In the genomic region with DNA sequence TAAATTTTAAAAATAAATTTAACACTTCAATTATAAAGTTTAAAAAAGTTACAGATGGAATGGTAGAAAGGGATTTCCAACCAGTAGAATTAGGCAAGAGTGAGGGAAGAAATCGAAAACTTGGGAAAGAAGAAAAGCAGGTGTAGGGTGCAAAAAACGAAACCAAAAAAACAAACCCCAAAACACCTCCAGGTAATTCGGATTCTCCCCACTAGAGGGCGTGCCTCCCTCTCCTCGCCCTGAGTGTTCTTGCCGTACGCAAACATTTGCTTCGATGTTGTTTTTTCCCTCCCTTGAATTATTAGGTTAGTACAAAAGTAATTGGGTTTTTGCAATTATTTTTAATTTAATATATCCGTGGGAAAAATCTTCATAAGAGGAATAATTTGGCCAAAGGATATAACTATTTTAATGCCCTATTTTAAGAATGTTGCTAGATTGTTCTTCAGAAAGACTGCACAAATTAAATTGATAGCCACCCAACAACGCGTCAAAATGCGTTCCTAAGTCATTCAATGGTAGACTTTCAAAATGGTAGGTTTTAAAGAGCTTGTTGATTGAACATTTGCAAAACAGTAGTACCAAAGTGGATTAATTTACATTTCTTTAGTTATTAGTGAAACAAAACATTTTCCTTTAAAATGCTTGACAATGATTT, we compare ENCODE assay signal across 8 cellular contexts.
A peak's percentile ranks its signal among the peaks of the same experiment; 100 is the strongest.
DNase-seq lines count a peak whose midpoint lies in the region; ATAC-seq and TF ChIP-seq lines count a peak whose summit lies in the region.

No MANE protein-coding gene starts in this region.

- H3K27me3 Mint-ChIP-seq in progenitor cell of endocrine pancreas (no peaks in the 10 kb centered on the region), type B pancreatic cell (no peaks in the 10 kb centered on the region)

- peak overlapping the region; percentile 56 for H3K4me3 ChIP-seq in Jurkat, Clone E6-1 (ENCODE audit: low read length)
- H3K4me3 ChIP-seq in SJSA1 = no peak overlapping the region
- H3K4me3 ChIP-seq in cardiac muscle cell = peak overlapping the region; percentile 13

- H3K27ac Mint-ChIP-seq in progenitor cell of endocrine pancreas = no peak overlapping the region
- no peak overlapping the region for H3K27ac Mint-ChIP-seq in type B pancreatic cell

- no peaks in the 10 kb centered on the region for H3K27me3 ChIP-seq in SJSA1 (replicated peaks)
- H3K27me3 ChIP-seq in cardiac muscle cell = peaks cover 4% of the 10 kb centered on the region

- no peaks in the 10 kb centered on the region for H3K36me3 ChIP-seq in SJSA1
- no peaks in the 10 kb centered on the region for H3K36me3 ChIP-seq in cardiac muscle cell

- H3K9me3 ChIP-seq in SJSA1 (replicated peaks) (no peaks in the 10 kb centered on the region), cardiac muscle cell (ENCODE audit: low read depth) (no peaks in the 10 kb centered on the region)

- H3K4me3 Mint-ChIP-seq in progenitor cell of endocrine pancreas (ENCODE audit: low read depth) = peak overlapping the region; percentile 19
- H3K4me3 Mint-ChIP-seq in type B pancreatic cell = peak overlapping the region; percentile 52

- H3K4me1 ChIP-seq in SJSA1 (replicated peaks) (peaks cover 37% of the 10 kb centered on the region), cardiac muscle cell (ENCODE audit: low read depth) (peaks cover 6% of the 10 kb centered on the region)

- no peak for ATAC-seq in GM21515 (IDR thresholded peaks at IDR 0.05; ENCODE audit: unreplicated experiment)

- H3K4me1 Mint-ChIP-seq in progenitor cell of endocrine pancreas (ENCODE audit: low read depth) (peaks cover 7% of the 10 kb centered on the region), type B pancreatic cell (ENCODE audit: unreplicated experiment) (peaks cover 19% of the 10 kb centered on the region)

- H3K27ac ChIP-seq in SJSA1 = no peak overlapping the region
- no peak overlapping the region for H3K27ac ChIP-seq in cardiac muscle cell

- no peaks in the 10 kb centered on the region for H3K36me3 Mint-ChIP-seq in progenitor cell of endocrine pancreas (ENCODE audit: insufficient read depth)
- no peaks in the 10 kb centered on the region for H3K36me3 Mint-ChIP-seq in type B pancreatic cell

- H3K9me3 Mint-ChIP-seq in progenitor cell of endocrine pancreas (ENCODE audit: low read depth) (no peaks in the 10 kb centered on the region), type B pancreatic cell (no peaks in the 10 kb centered on the region)

- DNase-seq in COR-L47 (lab: John Stamatoyannopoulos, UW) = peak; percentile 6
- peak; percentile 69 for DNase-seq in Jurkat, Clone E6-1 (ENCODE audit: low read depth, low spot score)
- DNase-seq in SJSA1 (ENCODE audit: low read depth in 1 of 2, low spot score in 2 of 2) = peak; percentile 58 to 65
- DNase-seq in activated naive CD4-positive, alpha-beta T cell treated with anti-CD3 and anti-CD28 coated beads, Interleukin-2, amount 50 U/mL, for 16 hours = peak; percentile 79
- DNase-seq in cardiac muscle cell (ENCODE audit: low read depth in 1 of 2, low spot score in 1 of 2) = peak; percentile 55 to 56
- DNase-seq in progenitor cell of endocrine pancreas (ENCODE audit: low spot score, unreplicated experiment) = peak; percentile 68
- no peak for DNase-seq in type B pancreatic cell (ENCODE audit: extremely low spot score, unreplicated experiment)

- peak; percentile 90 for TF ChIP-seq CTCF in cardiac muscle cell (IDR thresholded peaks at IDR 0.05; ENCODE audit: low read depth, low read length)
- TF ChIP-seq CTCF in progenitor cell of endocrine pancreas (IDR thresholded peaks at IDR 0.05; ENCODE audit: unreplicated experiment) = peak; percentile 92
- peak; percentile 97 for TF ChIP-seq CTCF in type B pancreatic cell (conservative IDR thresholded peaks at IDR 0.05)
